28 cellular contexts compared by ENCODE assay signal in the genomic region with DNA sequence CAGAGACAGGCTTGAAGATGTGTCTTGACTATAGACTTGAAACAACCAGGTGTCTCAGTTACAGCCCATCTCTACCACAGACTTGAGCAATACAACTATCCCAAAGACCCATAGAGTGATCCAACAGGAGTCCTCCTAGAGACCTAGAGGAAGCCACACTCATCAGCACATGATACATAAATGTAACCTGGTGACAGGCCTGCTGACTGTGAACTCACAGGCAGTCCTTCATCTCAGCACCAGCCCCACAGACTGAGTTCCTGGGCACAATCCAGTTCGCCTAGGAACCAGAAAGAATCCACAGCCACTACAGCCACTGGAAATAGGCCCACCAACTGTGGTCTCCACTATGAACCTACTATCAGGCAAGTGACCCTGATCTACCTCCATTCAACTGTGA.
"Had no signal": no experiment of that assay in that cellular context is flagged by ENCODE, and none has a peak within 500 bp of the region (broad histone marks: within the 10 kb centered on the region; RNA-seq: fewer than 3 reads in every experiment).

No MANE protein-coding gene starts in this region.

- H3K4me3 ChIP-seq: coronary artery, dorsolateral prefrontal cortex, esophagus squamous epithelium, gastrocnemius medialis, heart left ventricle had no signal

- H3K27ac ChIP-seq: brain microvascular endothelial cell, coronary artery, dorsolateral prefrontal cortex, esophagus squamous epithelium, foreskin keratinocyte, gastrocnemius medialis, heart left ventricle had no signal

- H3K36me3 ChIP-seq: brain microvascular endothelial cell, esophagus squamous epithelium, gastrocnemius medialis, heart left ventricle had no signal

- H3K4me1 ChIP-seq: esophagus squamous epithelium, foreskin keratinocyte, gastrocnemius medialis, heart left ventricle had no signal

- DNase-seq: activated CD4-positive, alpha-beta memory T cell treated with anti-CD3 and anti-CD28 coated beads, Interleukin-2, amount 10 ng/mL, durations not matched to agents 7 days and 5 days; activated CD4-positive, alpha-beta T cell treated with anti-CD3 and anti-CD28 coated beads for 1 hour; activated CD4-positive, alpha-beta T cell treated with anti-CD3 and anti-CD28 coated beads for 4 hours; activated CD4-positive, alpha-beta T cell treated with anti-CD3 and anti-CD28 coated beads, Interleukin-2, amount 10 ng/mL, durations not matched to agents 7 days and 5 days; activated CD4-positive, alpha-beta T cell treated with anti-CD3 and anti-CD28 coated beads, Interleukin-2, amount 50 U/mL, for 4 hours; activated CD8-positive, alpha-beta memory T cell treated with anti-CD3 and anti-CD28 coated beads, Interleukin-2, amount 50 U/mL, for 48 hours; activated gamma-delta T cell; activated naive CD4-positive, alpha-beta T cell; activated naive CD4-positive, alpha-beta T cell treated with anti-CD3 and anti-CD28 coated beads, Interleukin-2, amount 10 ng/mL, durations not matched to agents 7 days and 5 days; activated naive CD8-positive, alpha-beta T cell treated with anti-CD3 and anti-CD28 coated beads, Interleukin-2, amount 10 ng/mL, durations not matched to agents 7 days and 5 days; activated T-cell treated with anti-CD3 and anti-CD28 coated beads for 4 hours; activated T-cell treated with anti-CD3 and anti-CD28 coated beads, Interleukin-2, amount 50 U/mL, for 24 hours; activated T-cell treated with anti-CD3 and anti-CD28 coated beads, Interleukin-2, amount 50 U/mL, for 72 hours; amniotic stem cell; anterior cingulate cortex; brain microvascular endothelial cell; dorsolateral prefrontal cortex; effector memory CD4-positive, alpha-beta T cell; esophagus squamous epithelium; foreskin keratinocyte; gastrocnemius medialis; glutamatergic neuron; heart left ventricle; T-helper 2 cell had no signal

- FAIRE-seq: astrocyte, bronchial epithelial cell had no signal

- H3K9me3 ChIP-seq: gastrocnemius medialis had no signal

- ATAC-seq: activated naive CD4-positive, alpha-beta T cell treated with anti-CD3 and anti-CD28 coated beads, Interleukin-2, amount 50 U/mL, for 72 hours; activated T-cell treated with anti-CD3 and anti-CD28 coated beads, Interleukin-2, amount 50 U/mL, for 72 hours; foreskin keratinocyte; gastrocnemius medialis; heart left ventricle had no signal

- H3K27me3 ChIP-seq: brain microvascular endothelial cell, dorsolateral prefrontal cortex, esophagus squamous epithelium, foreskin keratinocyte, gastrocnemius medialis, heart left ventricle had no signal
